ENCODE assay signal across 9 cellular contexts in the genomic region with DNA sequence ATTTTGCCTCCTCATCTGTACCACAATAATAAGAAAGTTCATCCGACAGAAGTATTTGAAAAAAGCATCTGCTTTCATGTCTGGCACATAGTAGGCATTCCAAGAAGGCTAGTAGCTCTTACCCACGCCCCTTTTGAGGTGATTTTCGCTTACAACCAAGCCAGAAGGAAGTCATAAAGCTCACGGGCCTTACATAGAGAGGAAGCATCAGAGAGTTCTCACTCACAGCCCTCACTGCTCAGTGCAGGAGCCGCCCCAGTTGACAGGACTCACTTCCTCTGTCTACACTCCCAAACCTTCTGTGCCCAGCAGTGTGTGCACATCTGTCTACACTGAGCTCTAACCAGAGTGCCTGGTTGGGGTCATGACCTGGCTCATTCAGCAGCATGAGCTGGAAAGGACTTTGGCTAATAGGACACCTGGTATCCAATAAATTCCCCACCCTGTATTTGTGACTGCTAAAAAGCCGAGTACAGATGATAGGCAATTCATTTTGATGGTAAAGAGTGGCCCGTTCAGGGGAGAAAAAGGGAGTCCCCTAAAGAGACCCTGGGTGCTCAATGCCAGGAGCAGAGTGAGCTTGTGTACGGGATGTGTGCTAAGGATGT. TPM values are rescaled to one million over a fixed set of nuclear protein-coding genes. Genes with fewer than 3 reads are reported as not detected.
A peak's percentile ranks its signal among the peaks of the same experiment; 100 is the strongest.
DNase-seq lines count a peak whose midpoint lies in the region; ATAC-seq and TF ChIP-seq lines count a peak whose summit lies in the region.
"Had no signal": no experiment of that assay in that cellular context is flagged by ENCODE, and none has a peak within 500 bp of the region (broad histone marks: within the 10 kb centered on the region; RNA-seq: fewer than 3 reads in every experiment).

No MANE protein-coding gene starts in this region.

- H3K4me3 Mint-ChIP-seq in activated T-helper 17 cell treated with anti-CD3 and anti-CD28 coated beads, Interleukin-2, amount 50 U/mL, for 72 hours = peak overlapping the region; percentile 57
- no peak overlapping the region for H3K4me3 Mint-ChIP-seq in GM23338

- TF ChIP-seq CTCF in DND-41 (IDR thresholded peaks at IDR 0.05; ENCODE audit: borderline replicate concordance, extremely low read depth, low read length, poor library complexity, severe bottlenecking) (no peak), GM23338 (conservative IDR thresholded peaks at IDR 0.05; ENCODE audit: low read depth in 2 of 2) (no peak)

- H3K4me1 Mint-ChIP-seq in activated T-helper 17 cell treated with anti-CD3 and anti-CD28 coated beads, Interleukin-2, amount 50 U/mL, for 72 hours = peaks cover 71% of the 10 kb centered on the region
- H3K4me1 Mint-ChIP-seq in GM23338 = peaks cover 2% of the 10 kb centered on the region; the same call in 2 of the 3 replicates

- H3K36me3 ChIP-seq in DND-41 (ENCODE audit: insufficient read depth, low read length) = no peaks in the 10 kb centered on the region
- H3K36me3 ChIP-seq in H7 (replicated peaks; ENCODE audit: control insufficient read depth, insufficient read depth, low read length) = no peaks in the 10 kb centered on the region
- no peaks in the 10 kb centered on the region for H3K36me3 ChIP-seq in GM23338 (ENCODE audit: insufficient read depth)

- peaks cover 62% of the 10 kb centered on the region for H3K4me1 ChIP-seq in DND-41 (ENCODE audit: insufficient read depth, low read length)
- H3K4me1 ChIP-seq in GM23338 (ENCODE audit: insufficient read depth) = no peaks in the 10 kb centered on the region

- no peaks in the 10 kb centered on the region for H3K79me2 ChIP-seq in DND-41 (ENCODE audit: insufficient read depth, low read length)
- H3K79me2 ChIP-seq in GM23338 (replicated peaks; ENCODE audit: insufficient read depth) = no peaks in the 10 kb centered on the region

- H3K9me2 ChIP-seq in GM23338 (ENCODE audit: insufficient read depth) = peaks cover 4% of the 10 kb centered on the region

- H3K27me3 ChIP-seq in DND-41 (ENCODE audit: insufficient read depth, low read length, poor library complexity) (no peaks in the 10 kb centered on the region), H7 (ENCODE audit: control insufficient read depth, insufficient read depth, low read length) (no peaks in the 10 kb centered on the region; the same call in 1 of the 2 replicates), GM23338 (ENCODE audit: insufficient read depth) (no peaks in the 10 kb centered on the region)

- H3K4me2 ChIP-seq in DND-41 (ENCODE audit: insufficient read depth, low read length) (peak overlapping the region; percentile 49), GM23338 (no peak overlapping the region)

- ATAC-seq in DND-41 (ENCODE audit: insufficient read depth, low read depth) = peak; percentile 52
- ATAC-seq in GM19455 (IDR thresholded peaks at IDR 0.05; ENCODE audit: unreplicated experiment) = peak; percentile 27
- ATAC-seq in HG03469 (IDR thresholded peaks at IDR 0.05; ENCODE audit: unreplicated experiment) = peak; percentile 23
- peak; percentile 34 for ATAC-seq in activated T-helper 17 cell treated with anti-CD3 and anti-CD28 coated beads, Interleukin-2, amount 50 U/mL, for 72 hours (replicated peaks)
- no peak for ATAC-seq in GM23338

- DNase-seq in DND-41 (peak; percentile 60), H7 (no peak), HUDEP-2 (lab: John Stamatoyannopoulos, UW; ENCODE audit: unreplicated experiment in 76 of 76) (no peak), GM23338 (ENCODE audit: low spot score) (no peak), hypothalamus (lab: John Stamatoyannopoulos, UW) (no peak)
- DNase-seq: right cardiac atrium had no signal

- H2AFZ ChIP-seq in DND-41 (ENCODE audit: low read depth, low read length) (no peak overlapping the region), GM23338 (no peak overlapping the region)

- no peaks in the 10 kb centered on the region for H3K36me3 Mint-ChIP-seq in activated T-helper 17 cell treated with anti-CD3 and anti-CD28 coated beads, Interleukin-2, amount 50 U/mL, for 72 hours (ENCODE audit: low read depth)
- no peaks in the 10 kb centered on the region for H3K36me3 Mint-ChIP-seq in GM23338 (ENCODE audit: low read depth)

- peak overlapping the region; percentile 75 for H3K27ac ChIP-seq in DND-41 (ENCODE audit: low read length)
- H3K27ac ChIP-seq in GM23338 (ENCODE audit: low read depth) = no peak overlapping the region

- no peak overlapping the region for H3K4me3 ChIP-seq in DND-41 (ENCODE audit: low read depth in 1 of 2, low read length in 2 of 2)
- no peak overlapping the region for H3K4me3 ChIP-seq in H7 (ENCODE audit: insufficient read depth, low read depth, low read length)
- H3K4me3 ChIP-seq in GM23338 = no peak overlapping the region

- H3K9me3 Mint-ChIP-seq in activated T-helper 17 cell treated with anti-CD3 and anti-CD28 coated beads, Interleukin-2, amount 50 U/mL, for 72 hours = no peaks in the 10 kb centered on the region
- no peaks in the 10 kb centered on the region for H3K9me3 Mint-ChIP-seq in GM23338

- H3K9ac ChIP-seq in DND-41 (ENCODE audit: low read depth, low read length) = peak overlapping the region; percentile 23; the same call in 1 of the 2 replicates

- H4K20me1 ChIP-seq in DND-41 (ENCODE audit: insufficient read depth, low read length) (peaks cover under 1% of the 10 kb centered on the region; the same call in 1 of the 2 replicates), GM23338 (replicated peaks; ENCODE audit: insufficient read depth) (no peaks in the 10 kb centered on the region)

- no peaks in the 10 kb centered on the region for H3K9me3 ChIP-seq in DND-41 (ENCODE audit: insufficient read depth, low read length, severe bottlenecking)

- no peaks in the 10 kb centered on the region for H3K27me3 Mint-ChIP-seq in activated T-helper 17 cell treated with anti-CD3 and anti-CD28 coated beads, Interleukin-2, amount 50 U/mL, for 72 hours
- no peaks in the 10 kb centered on the region for H3K27me3 Mint-ChIP-seq in GM23338 (ENCODE audit: insufficient read depth, low read depth, poor library complexity)

- H3K27ac Mint-ChIP-seq in activated T-helper 17 cell treated with anti-CD3 and anti-CD28 coated beads, Interleukin-2, amount 50 U/mL, for 72 hours = peak overlapping the region; percentile 94
- H3K27ac Mint-ChIP-seq in GM23338 = no peak overlapping the region

- no peaks in the 10 kb centered on the region for H3F3A ChIP-seq in GM23338 (replicated peaks; ENCODE audit: low read depth)

TF ChIP-seq in GM23338, 12 proteins besides CTCF, POLR2A, EP300 and RAD21 (continues in another document):
- TF ChIP-seq, protein P1, sequence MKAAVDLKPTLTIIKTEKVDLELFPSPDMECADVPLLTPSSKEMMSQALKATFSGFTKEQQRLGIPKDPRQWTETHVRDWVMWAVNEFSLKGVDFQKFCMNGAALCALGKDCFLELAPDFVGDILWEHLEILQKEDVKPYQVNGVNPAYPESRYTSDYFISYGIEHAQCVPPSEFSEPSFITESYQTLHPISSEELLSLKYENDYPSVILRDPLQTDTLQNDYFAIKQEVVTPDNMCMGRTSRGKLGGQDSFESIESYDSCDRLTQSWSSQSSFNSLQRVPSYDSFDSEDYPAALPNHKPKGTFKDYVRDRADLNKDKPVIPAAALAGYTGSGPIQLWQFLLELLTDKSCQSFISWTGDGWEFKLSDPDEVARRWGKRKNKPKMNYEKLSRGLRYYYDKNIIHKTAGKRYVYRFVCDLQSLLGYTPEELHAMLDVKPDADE (IDR thresholded peaks at IDR 0.05) = no peak
- TF ChIP-seq ZNF114 (CRISPR knock-in tag; IDR thresholded peaks at IDR 0.05) (no peak), POLR2AphosphoS5 (IDR thresholded peaks at IDR 0.05; ENCODE audit: low read depth) (no peak), STAT1 (IDR thresholded peaks at IDR 0.05; ENCODE audit: unreplicated experiment) (no peak), EZH2 (IDR thresholded peaks at IDR 0.05; ENCODE audit: low read depth, unreplicated experiment) (no peak), JUNB (IDR thresholded peaks at IDR 0.05; ENCODE audit: unreplicated experiment) (no peak), CREB1 (CRISPR knock-in tag; IDR thresholded peaks at IDR 0.05; ENCODE audit: low read depth) (no peak), NANOG (IDR thresholded peaks at IDR 0.05; ENCODE audit: borderline replicate concordance) (no peak), ZNF331 (CRISPR knock-in tag; IDR thresholded peaks at IDR 0.05; ENCODE audit: low read depth) (no peak)
- TF ChIP-seq, protein P2, sequence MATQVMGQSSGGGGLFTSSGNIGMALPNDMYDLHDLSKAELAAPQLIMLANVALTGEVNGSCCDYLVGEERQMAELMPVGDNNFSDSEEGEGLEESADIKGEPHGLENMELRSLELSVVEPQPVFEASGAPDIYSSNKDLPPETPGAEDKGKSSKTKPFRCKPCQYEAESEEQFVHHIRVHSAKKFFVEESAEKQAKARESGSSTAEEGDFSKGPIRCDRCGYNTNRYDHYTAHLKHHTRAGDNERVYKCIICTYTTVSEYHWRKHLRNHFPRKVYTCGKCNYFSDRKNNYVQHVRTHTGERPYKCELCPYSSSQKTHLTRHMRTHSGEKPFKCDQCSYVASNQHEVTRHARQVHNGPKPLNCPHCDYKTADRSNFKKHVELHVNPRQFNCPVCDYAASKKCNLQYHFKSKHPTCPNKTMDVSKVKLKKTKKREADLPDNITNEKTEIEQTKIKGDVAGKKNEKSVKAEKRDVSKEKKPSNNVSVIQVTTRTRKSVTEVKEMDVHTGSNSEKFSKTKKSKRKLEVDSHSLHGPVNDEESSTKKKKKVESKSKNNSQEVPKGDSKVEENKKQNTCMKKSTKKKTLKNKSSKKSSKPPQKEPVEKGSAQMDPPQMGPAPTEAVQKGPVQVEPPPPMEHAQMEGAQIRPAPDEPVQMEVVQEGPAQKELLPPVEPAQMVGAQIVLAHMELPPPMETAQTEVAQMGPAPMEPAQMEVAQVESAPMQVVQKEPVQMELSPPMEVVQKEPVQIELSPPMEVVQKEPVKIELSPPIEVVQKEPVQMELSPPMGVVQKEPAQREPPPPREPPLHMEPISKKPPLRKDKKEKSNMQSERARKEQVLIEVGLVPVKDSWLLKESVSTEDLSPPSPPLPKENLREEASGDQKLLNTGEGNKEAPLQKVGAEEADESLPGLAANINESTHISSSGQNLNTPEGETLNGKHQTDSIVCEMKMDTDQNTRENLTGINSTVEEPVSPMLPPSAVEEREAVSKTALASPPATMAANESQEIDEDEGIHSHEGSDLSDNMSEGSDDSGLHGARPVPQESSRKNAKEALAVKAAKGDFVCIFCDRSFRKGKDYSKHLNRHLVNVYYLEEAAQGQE (IDR thresholded peaks at IDR 0.05; ENCODE audit: unreplicated experiment) = no peak

RNA-seq across cellular contexts. Expression of a gene that starts 36.8 kb away (rescaled TPM):
- 10 to 100 TPM in 1 of 2 donors, 1 to 10 TPM in 1; 8.2 to 11.7 TPM for total RNA-seq in activated T-helper 17 cell treated with anti-CD3 and anti-CD28 coated beads, Interleukin-2, amount 50 U/mL, for 72 hours
- 16.5 and 16.6 TPM in 2 replicates for total RNA-seq in H7 (2014; rRNA removed; shearing (Covaris generic))
- 1.0 and 1.5 TPM in 2 replicates for total RNA-seq in GM23338 (2014; rRNA removed; shearing (Covaris generic))
- polyA plus RNA-seq in GM23338 (2016; fragmentation: Nextera tagmentation; extraction: Ambion mirVana) = 1.1 and 1.6 TPM in 2 replicates
